28 cellular contexts compared by ENCODE assay signal in the genomic region with DNA sequence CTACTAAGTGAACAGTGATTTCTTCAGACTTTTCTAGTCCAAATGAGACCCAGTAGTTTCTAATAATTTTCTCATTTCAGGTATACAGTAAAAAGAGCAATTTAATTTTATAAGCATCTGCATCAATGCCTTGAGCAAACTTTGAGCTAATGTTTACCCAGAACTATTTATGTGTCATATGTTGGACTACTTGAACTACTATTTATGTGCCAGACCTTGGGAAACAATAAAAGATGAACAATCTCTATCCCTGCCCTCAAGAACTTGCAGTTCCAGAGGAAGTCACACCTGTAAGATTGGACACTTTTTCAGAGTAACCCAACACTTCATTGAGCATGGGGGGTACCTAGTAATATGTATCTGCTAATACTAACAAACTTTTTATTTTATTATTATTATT. TPM values are rescaled to one million over a fixed set of nuclear protein-coding genes. Genes with fewer than 3 reads are reported as not detected.
DNase-seq lines count a peak whose midpoint lies in the region; ATAC-seq, FAIRE-seq and TF ChIP-seq lines count a peak whose summit lies in the region.
"Had no signal": no experiment of that assay in that cellular context is flagged by ENCODE, and none has a peak within 500 bp of the region (broad histone marks: within the 10 kb centered on the region; RNA-seq: fewer than 3 reads in every experiment).

No MANE protein-coding gene starts in this region.

- no peak overlapping the region for H2BK120ac ChIP-seq in trophoblast cell (ENCODE audit: insufficient read depth, low read length, poor library complexity)

- H3K36me3 ChIP-seq in gastrocnemius medialis (no peaks in the 10 kb centered on the region), trophoblast cell (ENCODE audit: control insufficient read depth in 1 of 2, insufficient read depth in 2 of 2, low read length in 2 of 2) (no peaks in the 10 kb centered on the region)

- H3K23ac ChIP-seq in trophoblast cell (ENCODE audit: low read length): no peak overlapping the region

- no peak overlapping the region for H2AK5ac ChIP-seq in trophoblast cell (ENCODE audit: low read length)

- H3K27me3 Mint-ChIP-seq in CD4-positive, alpha-beta T cell: peaks cover 5% of the 10 kb centered on the region

- H3K9me3 Mint-ChIP-seq in CD4-positive, alpha-beta T cell: no peaks in the 10 kb centered on the region
- H3K9me3 Mint-ChIP-seq: CD8-positive, alpha-beta memory T cell had no signal

- H3K4me1 Mint-ChIP-seq in CD4-positive, alpha-beta T cell (ENCODE audit: low read depth): peaks cover 24% of the 10 kb centered on the region

- peak overlapping the region; percentile 81 for H3K4me3 Mint-ChIP-seq in CD4-positive, alpha-beta T cell

- no peak for ATAC-seq in CD4-positive, alpha-beta T cell (ENCODE audit: poor library complexity)
- ATAC-seq in gastrocnemius medialis: no peak
- ATAC-seq: GM12878, K562, Right ventricle myocardium inferior had no signal

- no peak overlapping the region for H2BK12ac ChIP-seq in trophoblast cell (ENCODE audit: low read length)

- no peak overlapping the region for H3K18ac ChIP-seq in trophoblast cell (ENCODE audit: low read length)

- no peak overlapping the region for H3K14ac ChIP-seq in trophoblast cell (ENCODE audit: low read length)

- no peak overlapping the region for H2AFZ ChIP-seq in trophoblast cell (ENCODE audit: insufficient read depth, low read length, poor library complexity)
- H2AFZ ChIP-seq: GM23248, PC-9 had no signal

- H3K9ac ChIP-seq in trophoblast cell (ENCODE audit: low read length): no peak overlapping the region
- H3K9ac ChIP-seq: GM23248 had no signal

- H4K12ac ChIP-seq in trophoblast cell (ENCODE audit: low read depth, low read length): no peak overlapping the region

- FAIRE-seq in colon (lab: Jason Lieb, UNC): peak; percentile 14
- FAIRE-seq: GM12878, K562 had no signal

- H3K4ac ChIP-seq in trophoblast cell (ENCODE audit: low read depth, low read length): no peak overlapping the region

- no peak overlapping the region for H3K4me2 ChIP-seq in trophoblast cell (ENCODE audit: low read length)
- H3K4me2 ChIP-seq: PC-9 had no signal

- in situ Hi-C loops in gastrocnemius medialis (cut with MboI; ENCODE audit: low sequenced_read_pairs in 4 of 4): no loop called here

- H3K4me1 ChIP-seq in gastrocnemius medialis: peaks cover 17% of the 10 kb centered on the region in 2 donors
- no peaks in the 10 kb centered on the region for H3K4me1 ChIP-seq in trophoblast cell (ENCODE audit: control insufficient read depth in 1 of 2, insufficient read depth in 2 of 2, low read length in 2 of 2)
- H3K4me1 ChIP-seq: SJCRH30 had no signal

- peaks cover 9% of the 10 kb centered on the region for H3K79me1 ChIP-seq in trophoblast cell (ENCODE audit: low read length)

- H4K8ac ChIP-seq in trophoblast cell (ENCODE audit: low read depth, low read length): no peak overlapping the region

- intact Hi-C loops in CD4-positive, alpha-beta T cell (cut with DNase I, micrococcal nuclease): loop anchor here in 1 of 2 experiments (5.0 kb wide), 1 partner anchor 641 kb away; no protein-coding TSS in a partner anchor
- intact Hi-C loops in gastrocnemius medialis (cut with DNase I; ENCODE audit: low total_unique reads): no loop called here

- no peaks in the 10 kb centered on the region for H3K27me3 ChIP-seq in CD4-positive, alpha-beta T cell (ENCODE audit: control insufficient read depth, insufficient read depth, low read length)
- H3K27me3 ChIP-seq in gastrocnemius medialis (no peaks in the 10 kb centered on the region), trophoblast cell (ENCODE audit: insufficient read depth, low read length) (no peaks in the 10 kb centered on the region)
- H3K27me3 ChIP-seq: SJCRH30 had no signal

- H3K27ac Mint-ChIP-seq in CD4-positive, alpha-beta T cell: no peak overlapping the region

- H4K91ac ChIP-seq in trophoblast cell (ENCODE audit: low read depth, low read length): no peak overlapping the region

- no peak for TF ChIP-seq CTCF in CD4-positive, alpha-beta T cell (IDR thresholded peaks at IDR 0.05)
- no peak for TF ChIP-seq CTCF in LNCaP clone FGC (IDR thresholded peaks at IDR 0.05; ENCODE audit: control insufficient read depth, extremely low read depth, insufficient read depth)
- TF ChIP-seq CTCF in gastrocnemius medialis (IDR thresholded peaks at IDR 0.05 in 4 of 5, conservative IDR thresholded peaks at IDR 0.05 in 1 of 5): no peak

- no peaks in the 10 kb centered on the region for H3K9me3 ChIP-seq in CD4-positive, alpha-beta T cell (ENCODE audit: control insufficient read depth, low read length)
- no peaks in the 10 kb centered on the region for H3K9me3 ChIP-seq in gastrocnemius medialis
- no peaks in the 10 kb centered on the region for H3K9me3 ChIP-seq in trophoblast cell (ENCODE audit: insufficient read depth, low read depth, low read length)
- H3K9me3 ChIP-seq: SJCRH30 had no signal

- no peak for DNase-seq in CD4-positive, alpha-beta T cell
- peak; percentile 77 for DNase-seq in LNCaP clone FGC (ENCODE audit: low read depth)
- DNase-seq in renal cortical epithelial cell (ENCODE audit: low read depth): peak; percentile 29
- no peak for DNase-seq in gastrocnemius medialis
- no peak for DNase-seq in trophoblast cell
- DNase-seq in retina: no peak
- DNase-seq: C1 segment of cervical spinal cord; CD8-positive, alpha-beta memory T cell; DMS 273 treated with DMSO at 0.1 percent for 48 hours; DMS79; EL; GDM1; GM23248; H7; MM.1S; NCI-H1417; NCI-H1694; NCI-H2029 treated with DMSO at 0.1 percent for 48 hours; NCI-H446 treated with DMSO at 0.1 percent for 48 hours; NCI-H526; NCI-H82; NK-92 treated with Interleukin-12 subunit alpha and Interleukin-12 subunit beta, amount 100 ng/mL, for 24 hours; PC-9; SJCRH30 had no signal

- H3K79me2 ChIP-seq in trophoblast cell (ENCODE audit: control insufficient read depth, insufficient read depth, low read length, poor library complexity): peaks cover 11% of the 10 kb centered on the region

- H3K4me3 ChIP-seq in LNCaP clone FGC (ENCODE audit: low read depth, low read length): no peak overlapping the region
- no peak overlapping the region for H3K4me3 ChIP-seq in gastrocnemius medialis
- no peak overlapping the region for H3K4me3 ChIP-seq in trophoblast cell (ENCODE audit: low read depth, low read length)
- H3K4me3 ChIP-seq: GM12878, GM23248, K562, PC-9, SJCRH30 had no signal

- H2BK5ac ChIP-seq in trophoblast cell (ENCODE audit: low read depth, low read length, poor library complexity): no peak overlapping the region

- CTCF ChIA-PET in CD4-positive, alpha-beta T cell (lab: Charles Lee): no interaction called here

- peaks cover 9% of the 10 kb centered on the region for H3K36me3 Mint-ChIP-seq in CD4-positive, alpha-beta T cell (ENCODE audit: low read depth)

- POLR2A ChIA-PET in CD4-positive, alpha-beta T cell (lab: Charles Lee): no interaction called here

- no peak overlapping the region for H3K27ac ChIP-seq in CD4-positive, alpha-beta T cell (ENCODE audit: low read depth, low read length)
- H3K27ac ChIP-seq in gastrocnemius medialis: no peak overlapping the region
- H3K27ac ChIP-seq in trophoblast cell (ENCODE audit: low read depth, low read length): no peak overlapping the region
- H3K27ac ChIP-seq: GM23248, PC-9, SJCRH30 had no signal

- TF ChIP-seq POLR2A in gastrocnemius medialis (IDR thresholded peaks at IDR 0.05): no peak

RNA-seq across cellular contexts. Expression of a gene that starts 2.3 kb away (rescaled TPM):
- 100 to 1,000 TPM; 124 to 126 TPM for total RNA-seq in CD4-positive, alpha-beta T cell
- total RNA-seq in renal cortical epithelial cell (84.4 and 90.0 TPM in 2 replicates), gastrocnemius medialis (100 to 1,000 TPM; 107 to 154 (median 130) TPM)
- polyA plus RNA-seq in trophoblast cell (2013): 49.5 and 50.0 TPM in 2 replicates

Comparison
In these comparisons a context has a peak if more than half of its experiments do, and no peak if none do; other contexts are left out.
1. DNase-seq: peak in LNCaP clone FGC (single experiment) and renal cortical epithelial cell (single experiment); none in CD4-positive, alpha-beta T cell (0 of 10), gastrocnemius medialis (0 of 2), trophoblast cell (0 of 2) and retina (single experiment).